ENCODE assay signal across 1 cellular context in the genomic region with DNA sequence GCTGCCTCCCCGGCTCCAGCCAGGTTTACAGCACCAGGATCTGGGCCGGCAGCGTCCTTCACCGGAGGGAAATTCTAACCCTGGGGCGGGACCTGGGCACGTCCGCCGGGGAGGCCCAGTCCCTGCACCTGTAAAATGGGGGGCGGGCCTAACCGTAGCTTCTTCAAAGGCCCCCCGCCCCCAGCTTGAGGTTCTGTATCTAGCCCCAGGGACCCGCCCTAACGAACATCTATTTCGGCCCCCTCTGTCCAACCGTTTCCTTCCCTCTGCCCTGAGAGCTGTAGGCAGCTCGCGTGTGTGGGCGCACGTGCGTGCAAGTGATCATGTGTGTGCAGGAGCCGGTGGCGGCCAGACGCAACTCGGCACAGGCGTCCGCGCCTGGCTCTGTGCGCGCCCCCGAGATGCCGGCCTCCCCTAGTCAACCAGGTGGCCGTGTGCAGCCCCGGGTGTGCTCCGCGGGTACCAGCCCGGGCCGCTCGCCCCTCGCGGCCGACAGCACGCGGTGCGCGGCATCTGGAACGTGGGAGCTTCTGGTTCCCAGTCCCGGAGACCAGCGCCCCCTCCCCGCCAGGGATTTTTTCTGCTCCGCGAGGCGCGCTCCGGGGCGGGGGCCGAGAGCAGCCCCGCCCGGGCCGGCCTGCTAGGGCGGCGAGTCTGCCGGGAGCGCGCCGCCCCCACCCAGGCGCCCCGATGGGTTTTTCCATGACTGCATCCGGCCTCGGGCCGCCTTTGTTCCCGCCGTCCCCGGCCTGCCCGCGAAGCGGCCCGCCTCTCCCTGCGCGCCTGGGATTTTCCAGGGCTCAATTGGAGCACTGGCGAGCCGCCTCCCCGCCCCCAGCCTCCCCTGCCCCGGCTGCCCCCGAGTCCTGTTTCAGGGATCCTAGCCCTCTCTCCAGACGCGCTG.
TF ChIP-seq lines count a peak whose summit lies in the region.

No MANE protein-coding gene starts in this region.

TF ChIP-seq in HepG2, 621 proteins besides CTCF, POLR2A, EP300 and RAD21 (continued from another document and continues in another):
- TF ChIP-seq DNMT1 (CRISPR knock-in tag; IDR thresholded peaks at IDR 0.05) (no peak), SMARCC2 (IDR thresholded peaks at IDR 0.05) (no peak), NFKBIZ (CRISPR knock-in tag; IDR thresholded peaks at IDR 0.05) (peak; percentile 42; the same call in 1 of the 2 replicates), PHF5A (CRISPR knock-in tag; IDR thresholded peaks at IDR 0.05; ENCODE audit: low read depth, unreplicated experiment) (no peak), ZNF335 (CRISPR knock-in tag; IDR thresholded peaks at IDR 0.05) (no peak), HDAC2 (CRISPR knock-in tag; IDR thresholded peaks at IDR 0.05) (peak; percentile 33; the same call in 1 of the 2 replicates), ZNF234 (CRISPR knock-in tag; conservative IDR thresholded peaks at IDR 0.05) (no peak), ZNF720 (CRISPR knock-in tag; IDR thresholded peaks at IDR 0.05) (no peak), NRL (CRISPR knock-in tag; IDR thresholded peaks at IDR 0.05; ENCODE audit: borderline replicate concordance) (peak; percentile 96), ZNF484 (CRISPR knock-in tag; IDR thresholded peaks at IDR 0.05; ENCODE audit: borderline replicate concordance, low read depth) (no peak; the same call in 1 of the 2 replicates), KLF13 (CRISPR knock-in tag; IDR thresholded peaks at IDR 0.05) (peak; percentile 70; the same call in 1 of the 2 replicates), SKI (IDR thresholded peaks at IDR 0.05; ENCODE audit: partially characterized antibody) (peak; percentile 45), TBX3 (IDR thresholded peaks at IDR 0.05; ENCODE audit: borderline replicate concordance) (no peak), ZNF577 (CRISPR knock-in tag; IDR thresholded peaks at IDR 0.05; ENCODE audit: borderline replicate concordance, low read depth) (0 out of 2 replicates have a peak, but pooled peaks have one; percentile 21), TBL1XR1 (IDR thresholded peaks at IDR 0.05; ENCODE audit: borderline replicate concordance, low read length, partially characterized antibody) (no peak), ZNF317 (CRISPR knock-in tag; IDR thresholded peaks at IDR 0.05) (peak; percentile 41; the same call in 1 of the 2 replicates), YEATS2 (CRISPR knock-in tag; IDR thresholded peaks at IDR 0.05; ENCODE audit: borderline replicate concordance) (peak; percentile 64), ZNF503 (CRISPR knock-in tag; IDR thresholded peaks at IDR 0.05) (no peak; the same call in none of the 2 replicates), ZNF329 (CRISPR knock-in tag; IDR thresholded peaks at IDR 0.05; ENCODE audit: low read depth) (0 out of 2 replicates have a peak, but pooled peaks have one; percentile 29), PAXIP1 (CRISPR knock-in tag; conservative IDR thresholded peaks at IDR 0.05) (peak; percentile 59; the same call in 1 of the 2 replicates), IRF9 (CRISPR knock-in tag; IDR thresholded peaks at IDR 0.05; ENCODE audit: borderline replicate concordance) (peak; percentile 96), FLYWCH1 (CRISPR knock-in tag; IDR thresholded peaks at IDR 0.05) (peak; percentile 89; the same call in 1 of the 2 replicates), ZNF17 (CRISPR knock-in tag; IDR thresholded peaks at IDR 0.05) (peak; percentile 77; the same call in 1 of the 2 replicates), ETV5 (CRISPR knock-in tag; IDR thresholded peaks at IDR 0.05; ENCODE audit: borderline replicate concordance) (peak; percentile 80; the same call in 1 of the 2 replicates), MTF2 (CRISPR knock-in tag; IDR thresholded peaks at IDR 0.05; ENCODE audit: borderline replicate concordance) (peak; percentile 76; the same call in 1 of the 2 replicates), ZNF136 (CRISPR knock-in tag; IDR thresholded peaks at IDR 0.05; ENCODE audit: low read depth) (0 out of 2 replicates have a peak, but pooled peaks have one; percentile 13), JARID2 (CRISPR knock-in tag; IDR thresholded peaks at IDR 0.05; ENCODE audit: insufficient replicate concordance) (no peak), SMC3 (IDR thresholded peaks at IDR 0.05; ENCODE audit: low read length) (no peak), ZNF564 (CRISPR knock-in tag; IDR thresholded peaks at IDR 0.05) (no peak; the same call in 1 of the 2 replicates), ADNP (CRISPR knock-in tag; IDR thresholded peaks at IDR 0.05) (no peak), ZBTB3 (CRISPR knock-in tag; IDR thresholded peaks at IDR 0.05; ENCODE audit: borderline replicate concordance, low read depth) (peak; percentile 90), ZNF766 (CRISPR knock-in tag; IDR thresholded peaks at IDR 0.05; ENCODE audit: borderline replicate concordance) (peak; percentile 94; the same call in 1 of the 2 replicates), ZNF841 (CRISPR knock-in tag; IDR thresholded peaks at IDR 0.05; ENCODE audit: borderline replicate concordance) (peak; percentile 90; the same call in 1 of the 2 replicates), ZNF24 (IDR thresholded peaks at IDR 0.05) (no peak), ZNF101 (CRISPR knock-in tag; IDR thresholded peaks at IDR 0.05; ENCODE audit: borderline replicate concordance, low read depth) (peak; percentile 72), ZNF205 (CRISPR knock-in tag; IDR thresholded peaks at IDR 0.05) (peak; percentile 57; the same call in 1 of the 2 replicates), ZMYM2 (CRISPR knock-in tag; IDR thresholded peaks at IDR 0.05) (peak; percentile 60; the same call in 1 of the 2 replicates), TSC22D2 (CRISPR knock-in tag; IDR thresholded peaks at IDR 0.05; ENCODE audit: borderline replicate concordance) (no peak)
- TF ChIP-seq, protein P1, sequence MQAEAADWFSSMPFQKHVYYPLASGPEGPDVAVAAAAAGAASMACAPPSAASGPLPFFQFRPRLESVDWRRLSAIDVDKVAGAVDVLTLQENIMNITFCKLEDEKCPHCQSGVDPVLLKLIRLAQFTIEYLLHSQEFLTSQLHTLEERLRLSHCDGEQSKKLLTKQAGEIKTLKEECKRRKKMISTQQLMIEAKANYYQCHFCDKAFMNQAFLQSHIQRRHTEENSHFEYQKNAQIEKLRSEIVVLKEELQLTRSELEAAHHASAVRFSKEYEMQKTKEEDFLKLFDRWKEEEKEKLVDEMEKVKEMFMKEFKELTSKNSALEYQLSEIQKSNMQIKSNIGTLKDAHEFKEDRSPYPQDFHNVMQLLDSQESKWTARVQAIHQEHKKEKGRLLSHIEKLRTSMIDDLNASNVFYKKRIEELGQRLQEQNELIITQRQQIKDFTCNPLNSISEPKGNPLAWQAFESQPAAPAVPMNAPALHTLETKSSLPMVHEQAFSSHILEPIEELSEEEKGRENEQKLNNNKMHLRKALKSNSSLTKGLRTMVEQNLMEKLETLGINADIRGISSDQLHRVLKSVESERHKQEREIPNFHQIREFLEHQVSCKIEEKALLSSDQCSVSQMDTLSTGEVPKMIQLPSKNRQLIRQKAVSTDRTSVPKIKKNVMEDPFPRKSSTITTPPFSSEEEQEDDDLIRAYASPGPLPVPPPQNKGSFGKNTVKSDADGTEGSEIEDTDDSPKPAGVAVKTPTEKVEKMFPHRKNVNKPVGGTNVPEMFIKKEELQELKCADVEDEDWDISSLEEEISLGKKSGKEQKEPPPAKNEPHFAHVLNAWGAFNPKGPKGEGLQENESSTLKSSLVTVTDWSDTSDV (CRISPR knock-in tag; IDR thresholded peaks at IDR 0.05): peak; percentile 93
- TF ChIP-seq, protein P2, sequence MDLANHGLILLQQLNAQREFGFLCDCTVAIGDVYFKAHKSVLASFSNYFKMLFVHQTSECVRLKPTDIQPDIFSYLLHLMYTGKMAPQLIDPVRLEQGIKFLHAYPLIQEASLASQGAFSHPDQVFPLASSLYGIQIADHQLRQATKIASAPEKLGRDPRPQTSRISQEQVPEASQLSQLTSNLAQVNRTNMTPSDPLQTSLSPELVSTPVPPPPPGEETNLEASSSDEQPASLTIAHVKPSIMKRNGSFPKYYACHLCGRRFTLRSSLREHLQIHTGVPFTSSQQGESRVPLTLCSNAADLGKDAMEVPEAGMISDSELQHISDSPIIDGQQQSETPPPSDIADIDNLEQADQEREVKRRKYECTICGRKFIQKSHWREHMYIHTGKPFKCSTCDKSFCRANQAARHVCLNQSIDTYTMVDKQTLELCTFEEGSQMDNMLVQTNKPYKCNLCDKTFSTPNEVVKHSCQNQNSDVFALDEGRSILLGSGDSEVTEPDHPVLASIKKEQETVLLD (CRISPR knock-in tag; IDR thresholded peaks at IDR 0.05; ENCODE audit: low read depth): peak; percentile 82
- TF ChIP-seq, protein P3, sequence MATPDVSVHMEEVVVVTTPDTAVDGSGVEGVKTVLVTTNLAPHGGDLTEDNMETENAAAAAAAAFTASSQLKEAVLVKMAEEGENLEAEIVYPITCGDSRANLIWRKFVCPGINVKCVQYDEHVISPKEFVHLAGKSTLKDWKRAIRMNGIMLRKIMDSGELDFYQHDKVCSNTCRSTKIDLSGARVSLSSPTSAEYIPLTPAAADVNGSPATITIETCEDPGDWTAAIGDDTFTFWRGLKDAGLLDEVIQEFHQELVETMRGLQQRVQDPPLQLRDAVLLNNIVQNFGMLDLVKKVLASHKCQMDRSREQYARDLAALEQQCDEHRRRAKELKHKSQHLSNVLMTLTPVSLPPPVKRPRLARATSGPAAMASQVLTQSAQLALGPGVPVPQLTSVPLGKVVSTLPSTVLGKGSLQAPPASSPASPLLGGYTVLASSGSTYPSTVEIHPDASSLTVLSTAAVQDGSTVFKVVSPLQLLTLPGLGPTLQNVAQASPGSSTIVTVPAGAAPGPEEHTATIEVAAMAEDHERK (CRISPR knock-in tag; IDR thresholded peaks at IDR 0.05; ENCODE audit: low read depth): no peak
- TF ChIP-seq, protein P4, sequence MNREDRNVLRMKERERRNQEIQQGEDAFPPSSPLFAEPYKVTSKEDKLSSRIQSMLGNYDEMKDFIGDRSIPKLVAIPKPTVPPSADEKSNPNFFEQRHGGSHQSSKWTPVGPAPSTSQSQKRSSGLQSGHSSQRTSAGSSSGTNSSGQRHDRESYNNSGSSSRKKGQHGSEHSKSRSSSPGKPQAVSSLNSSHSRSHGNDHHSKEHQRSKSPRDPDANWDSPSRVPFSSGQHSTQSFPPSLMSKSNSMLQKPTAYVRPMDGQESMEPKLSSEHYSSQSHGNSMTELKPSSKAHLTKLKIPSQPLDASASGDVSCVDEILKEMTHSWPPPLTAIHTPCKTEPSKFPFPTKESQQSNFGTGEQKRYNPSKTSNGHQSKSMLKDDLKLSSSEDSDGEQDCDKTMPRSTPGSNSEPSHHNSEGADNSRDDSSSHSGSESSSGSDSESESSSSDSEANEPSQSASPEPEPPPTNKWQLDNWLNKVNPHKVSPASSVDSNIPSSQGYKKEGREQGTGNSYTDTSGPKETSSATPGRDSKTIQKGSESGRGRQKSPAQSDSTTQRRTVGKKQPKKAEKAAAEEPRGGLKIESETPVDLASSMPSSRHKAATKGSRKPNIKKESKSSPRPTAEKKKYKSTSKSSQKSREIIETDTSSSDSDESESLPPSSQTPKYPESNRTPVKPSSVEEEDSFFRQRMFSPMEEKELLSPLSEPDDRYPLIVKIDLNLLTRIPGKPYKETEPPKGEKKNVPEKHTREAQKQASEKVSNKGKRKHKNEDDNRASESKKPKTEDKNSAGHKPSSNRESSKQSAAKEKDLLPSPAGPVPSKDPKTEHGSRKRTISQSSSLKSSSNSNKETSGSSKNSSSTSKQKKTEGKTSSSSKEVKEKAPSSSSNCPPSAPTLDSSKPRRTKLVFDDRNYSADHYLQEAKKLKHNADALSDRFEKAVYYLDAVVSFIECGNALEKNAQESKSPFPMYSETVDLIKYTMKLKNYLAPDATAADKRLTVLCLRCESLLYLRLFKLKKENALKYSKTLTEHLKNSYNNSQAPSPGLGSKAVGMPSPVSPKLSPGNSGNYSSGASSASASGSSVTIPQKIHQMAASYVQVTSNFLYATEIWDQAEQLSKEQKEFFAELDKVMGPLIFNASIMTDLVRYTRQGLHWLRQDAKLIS (CRISPR knock-in tag; IDR thresholded peaks at IDR 0.05): peak; percentile 75; the same call in 1 of the 2 replicates
- TF ChIP-seq, protein P5, sequence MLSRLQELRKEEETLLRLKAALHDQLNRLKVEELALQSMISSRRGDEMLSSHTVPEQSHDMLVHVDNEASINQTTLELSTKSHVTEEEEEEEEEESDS (CRISPR knock-in tag; IDR thresholded peaks at IDR 0.05; ENCODE audit: borderline replicate concordance): no peak
